Comparison of ENCODE assay signal across 13 cellular contexts in the genomic region with DNA sequence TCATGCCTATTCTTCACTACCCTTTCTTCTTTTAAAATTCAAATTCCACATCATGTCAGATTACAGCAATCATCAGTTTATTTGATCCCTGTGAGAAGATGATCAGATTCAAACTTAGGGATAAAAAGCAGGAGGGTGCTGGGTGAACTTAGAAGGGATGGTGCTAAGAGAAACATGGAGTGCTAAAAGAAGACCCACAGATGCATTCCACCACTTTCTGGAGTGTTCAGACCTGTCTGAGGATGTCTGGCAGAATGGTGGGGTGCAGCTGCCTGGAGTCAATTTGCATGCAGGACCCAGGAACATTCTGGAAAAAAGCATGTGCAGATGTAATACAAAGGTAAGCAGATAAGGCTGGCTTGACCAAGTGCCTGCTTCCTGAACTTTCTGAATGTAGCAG.
"Had no signal": no experiment of that assay in that cellular context is flagged by ENCODE, and none has a peak within 500 bp of the region (broad histone marks: within the 10 kb centered on the region; RNA-seq: fewer than 3 reads in every experiment).

No MANE protein-coding gene starts in this region.

- H3K36me3 ChIP-seq: colonic mucosa, esophagus muscularis mucosa, esophagus squamous epithelium, gastrocnemius medialis, gastroesophageal sphincter, heart left ventricle, heart right ventricle had no signal

- H3K4me3 ChIP-seq: colonic mucosa, coronary artery, dorsolateral prefrontal cortex, esophagus muscularis mucosa, esophagus squamous epithelium, gastrocnemius medialis, gastroesophageal sphincter, heart left ventricle, heart right ventricle had no signal

- H3K4me1 ChIP-seq: colonic mucosa, esophagus muscularis mucosa, esophagus squamous epithelium, foreskin keratinocyte, gastrocnemius medialis, gastroesophageal sphincter had no signal

- ATAC-seq: effector memory CD8-positive, alpha-beta T cell; esophagus mucosa; foreskin keratinocyte; gastrocnemius medialis; gastroesophageal sphincter; heart left ventricle; heart right ventricle had no signal

- H3K9me3 ChIP-seq: colonic mucosa, gastrocnemius medialis had no signal

- H3K27ac ChIP-seq: colonic mucosa, coronary artery, dorsolateral prefrontal cortex, epithelial cell of prostate, esophagus muscularis mucosa, esophagus squamous epithelium, foreskin keratinocyte, gastrocnemius medialis, gastroesophageal sphincter, heart right ventricle had no signal
